Comparison of ENCODE assay signal across 1 cellular context in genomic region chr10:71719464-71720303, GRCh38.
TF ChIP-seq lines count a peak whose summit lies in the region.

Gene C10orf105, minus strand, starts transcription at chr10:71719778. Its CDS starts 3,441 bp downstream, at chr10:71716337.

TF ChIP-seq in SK-N-SH treated with all-trans-retinoic acid at 6 μM for 48 hours, 23 proteins besides CTCF, POLR2A, EP300 and RAD21 (continued from another document):
- TF ChIP-seq PATZ1 (CRISPR knock-in tag; IDR thresholded peaks at IDR 0.05; ENCODE audit: borderline replicate concordance) (no peak), POU6F1 (CRISPR knock-in tag; IDR thresholded peaks at IDR 0.05; ENCODE audit: borderline replicate concordance, low read depth) (no peak), ZNF70 (CRISPR knock-in tag; IDR thresholded peaks at IDR 0.05) (no peak)
